23 cellular contexts compared by ENCODE assay signal in the genomic region with DNA sequence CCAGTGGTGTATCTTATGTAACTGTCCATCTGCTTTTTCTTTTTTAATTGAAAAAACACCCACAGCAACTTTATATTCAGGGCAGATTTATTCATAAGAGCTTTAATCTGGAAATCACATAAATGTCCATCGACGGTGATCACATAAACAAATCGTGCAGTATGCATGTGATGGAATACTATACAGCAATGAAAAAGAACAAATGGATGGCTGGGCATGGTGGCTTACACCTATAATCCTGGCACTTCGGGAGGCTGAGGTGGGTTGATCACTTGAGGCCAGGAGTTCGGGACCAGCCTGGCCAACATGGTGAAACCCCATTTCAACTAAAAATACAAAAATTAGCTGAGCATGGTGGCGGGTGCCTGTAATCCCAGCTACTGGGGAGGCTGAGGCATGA. TPM values are rescaled to one million over a fixed set of nuclear protein-coding genes. Genes with fewer than 3 reads are reported as not detected.
"Had no signal": no experiment of that assay in that cellular context is flagged by ENCODE, and none has a peak within 500 bp of the region (broad histone marks: within the 10 kb centered on the region; RNA-seq: fewer than 3 reads in every experiment).

No MANE protein-coding gene starts in this region.

- H3K27me3 ChIP-seq: pancreas, spleen, testis, transverse colon had no signal

- H3K36me3 ChIP-seq: esophagus squamous epithelium, left ventricle myocardium inferior, lower lobe of right lung, pancreas, spleen, transverse colon had no signal

- DNase-seq: effector memory CD8-positive, alpha-beta T cell; esophagus squamous epithelium; foreskin fibroblast; kidney; left cardiac atrium; left ventricle myocardium inferior; lower lobe of right lung; naive B cell; occipital lobe; spleen; stimulated activated CD4-positive, alpha-beta T cell treated with anti-CD3 and anti-CD28 coated beads, Interleukin-15, amount 100 ng/mL, for 24 hours; stimulated activated CD4-positive, alpha-beta T cell treated with anti-CD3 and anti-CD28 coated beads, Interleukin-1b, Interleukin-23, amount 100 ng/mL, for 48 hours; stimulated activated CD4-positive, alpha-beta T cell treated with anti-CD3 and anti-CD28 coated beads, Interleukin-4, amount 100 ng/mL, for 24 hours; testis; transverse colon had no signal

- H3K27ac ChIP-seq: esophagus squamous epithelium, left ventricle myocardium inferior, lower lobe of right lung, pancreas, spleen, testis, transverse colon had no signal

- H3K4me3 Mint-ChIP-seq: effector memory CD8-positive, alpha-beta T cell; memory B cell; naive B cell; nephron; stimulated activated memory B cell treated with anti-CD40 and anti-IgM and Interleukin-4, amounts not matched to agents 10 μg/mL and 1 μg/mL and 100 μg/mL, for 72 hours; stimulated activated naive CD8-positive, alpha-beta T cell treated with anti-CD3 and anti-CD28 coated beads, Interleukin-15, Interleukin-2, amounts not matched to agents 100 ng/mL and 50 ng/mL, for 24 hours had no signal

- H3K9me3 ChIP-seq: esophagus squamous epithelium, left ventricle myocardium inferior, lower lobe of right lung, pancreas, testis, transverse colon had no signal

- H3K4me3 ChIP-seq: esophagus squamous epithelium, left ventricle myocardium inferior, lower lobe of right lung, pancreas, spleen, testis, transverse colon had no signal

- H3K36me3 Mint-ChIP-seq: memory B cell; naive B cell; stimulated activated memory B cell treated with anti-CD40 and anti-IgM and Interleukin-4, amounts not matched to agents 10 μg/mL and 1 μg/mL and 100 μg/mL, for 72 hours had no signal

- H3K4me1 ChIP-seq: esophagus squamous epithelium, left ventricle myocardium inferior, lower lobe of right lung, pancreas, testis, transverse colon had no signal

- H3K27me3 Mint-ChIP-seq: progenitor cell of endocrine pancreas; stimulated activated naive CD8-positive, alpha-beta T cell treated with anti-CD3 and anti-CD28 coated beads, Interleukin-15, Interleukin-2, amounts not matched to agents 100 ng/mL and 50 ng/mL, for 24 hours had no signal

- H3K9me3 Mint-ChIP-seq: effector memory CD8-positive, alpha-beta T cell; memory B cell; nephron; stimulated activated memory B cell treated with anti-CD40 and anti-IgM and Interleukin-4, amounts not matched to agents 10 μg/mL and 1 μg/mL and 100 μg/mL, for 72 hours; stimulated activated naive CD8-positive, alpha-beta T cell treated with anti-CD3 and anti-CD28 coated beads, Interleukin-15, Interleukin-2, amounts not matched to agents 100 ng/mL and 50 ng/mL, for 24 hours had no signal

- H3K4me1 Mint-ChIP-seq: memory B cell; stimulated activated memory B cell treated with anti-CD40 and anti-IgM and Interleukin-4, amounts not matched to agents 10 μg/mL and 1 μg/mL and 100 μg/mL, for 72 hours had no signal

- H3K27ac Mint-ChIP-seq: effector memory CD8-positive, alpha-beta T cell; memory B cell; nephron; progenitor cell of endocrine pancreas; stimulated activated memory B cell treated with anti-CD40 and anti-IgM and Interleukin-4, amounts not matched to agents 10 μg/mL and 1 μg/mL and 100 μg/mL, for 72 hours; stimulated activated naive CD8-positive, alpha-beta T cell treated with anti-CD3 and anti-CD28 coated beads, Interleukin-15, Interleukin-2, amounts not matched to agents 100 ng/mL and 50 ng/mL, for 24 hours had no signal

- ATAC-seq: effector memory CD8-positive, alpha-beta T cell; left cardiac atrium; lower lobe of right lung; pancreas; sciatic nerve; stimulated activated memory B cell treated with anti-CD40 and anti-IgM and Interleukin-4, amounts not matched to agents 10 μg/mL and 1 μg/mL and 100 μg/mL, for 72 hours had no signal

RNA-seq across cellular contexts. Expression of a gene that starts 39.1 kb away (rescaled TPM):
- total RNA-seq: skeletal muscle tissue had no signal
